Comparison of ENCODE assay signal across 32 cellular contexts in genomic region chr3:48236531-48236930, GRCh38. TPM values are rescaled to one million over a fixed set of nuclear protein-coding genes. Genes with fewer than 3 reads are reported as not detected.
DNase-seq lines count a peak whose midpoint lies in the region; ATAC-seq and TF ChIP-seq lines count a peak whose summit lies in the region.
"Had no signal": no experiment of that assay in that cellular context is flagged by ENCODE, and none has a peak within 500 bp of the region (broad histone marks: within the 10 kb centered on the region; RNA-seq: fewer than 3 reads in every experiment).

No MANE protein-coding gene starts in this region.

- H4K20me1 ChIP-seq in osteoblast (ENCODE audit: insufficient read depth, low read length) = no peaks in the 10 kb centered on the region

- DNase-seq in NCI-H82 (lab: John Stamatoyannopoulos, UW) = peak; percentile 22
- no peak for DNase-seq in NCI-H82 treated with DMSO at 0.1 percent for 48 hours (lab: John Stamatoyannopoulos, UW; ENCODE audit: unreplicated experiment)
- DNase-seq in adrenal gland = peak in 6 of 7 donors; percentile 34 to 74 (median 54)
- DNase-seq in osteoblast (ENCODE audit: insufficient read length, low spot score, missing footprints) = peak; percentile 63
- peak; percentile 10 for DNase-seq in upper lobe of right lung
- no peak for DNase-seq in T1000 (lab: John Stamatoyannopoulos, UW)
- DNase-seq: 8988T; activated CD4-positive, alpha-beta T cell treated with anti-CD3 and anti-CD28 coated beads, Interleukin-2, amount 10 ng/mL, durations not matched to agents 24 days and 14 days; activated gamma-delta T cell treated with Interleukin-2 at 50 U/mL for 16 hours; central memory CD4-positive, alpha-beta T cell; DND-41; HCEC 1CT; kidney; left ventricle myocardium superior; MM.1S; NCI-H2081; NCI-H2227 treated with DMSO at 0.1 percent for 48 hours; RPMI8226; stimulated activated CD4-positive, alpha-beta T cell treated with anti-CD3 and anti-CD28 coated beads, Interleukin-4, amount 100 ng/mL, for 24 hours; T-helper 9 cell had no signal

- no peaks in the 10 kb centered on the region for H3K79me2 ChIP-seq in osteoblast (ENCODE audit: insufficient read depth, low read length)

- intact Hi-C loops in adrenal gland (cut with DNase I) = no loop called here
- intact Hi-C loops in upper lobe of right lung (cut with DNase I) = no loop called here

- H2AFZ ChIP-seq in osteoblast (ENCODE audit: low read length) = no peak overlapping the region

- ATAC-seq in upper lobe of right lung (peak; percentile 18), HG03342 (IDR thresholded peaks at IDR 0.05; ENCODE audit: unreplicated experiment) (no peak), HG02759 (IDR thresholded peaks at IDR 0.05; ENCODE audit: unreplicated experiment) (no peak)
- ATAC-seq: esophagus mucosa, heart left ventricle, left ventricle myocardium superior had no signal

- H3K9me3 ChIP-seq in adrenal gland (replicated peaks in 1 of 3) (no peaks in the 10 kb centered on the region), osteoblast (ENCODE audit: low read depth, low read length) (no peaks in the 10 kb centered on the region), upper lobe of right lung (no peaks in the 10 kb centered on the region)
- H3K9me3 ChIP-seq: heart left ventricle, neutrophil, SJCRH30 had no signal

- TF ChIP-seq CTCF in adrenal gland (IDR thresholded peaks at IDR 0.05) (no peak), osteoblast (IDR thresholded peaks at IDR 0.05; ENCODE audit: extremely low read depth, low read depth, low read length) (no peak), upper lobe of right lung (IDR thresholded peaks at IDR 0.05) (no peak)

- peaks cover 15 to 28% of the 10 kb centered on the region in 2 donors for H3K4me1 ChIP-seq in adrenal gland (replicated peaks in 1 of 2)
- H3K4me1 ChIP-seq in osteoblast (ENCODE audit: insufficient read depth, low read length) = peaks cover 5% of the 10 kb centered on the region
- peaks cover 5% of the 10 kb centered on the region for H3K4me1 ChIP-seq in upper lobe of right lung

- TF ChIP-seq POLR2A in adrenal gland (IDR thresholded peaks at IDR 0.05) = no peak

- H3K27ac ChIP-seq in adrenal gland (peak overlapping the region; percentile 42 to 64 (median 61)), osteoblast (ENCODE audit: low read depth, low read length) (no peak overlapping the region), upper lobe of right lung (no peak overlapping the region)
- H3K27ac ChIP-seq: heart left ventricle, SJCRH30 had no signal

- no peak overlapping the region for H3K4me2 ChIP-seq in osteoblast (ENCODE audit: insufficient read depth, low read length)

- WGBS in adrenal gland, 4 donors = 33 to 58% (median 45%) methylated on average over 1 of the region's 1 CpG

- H3K36me3 ChIP-seq in adrenal gland (replicated peaks in 1 of 2) (no peaks in the 10 kb centered on the region), osteoblast (ENCODE audit: insufficient read depth, low read length) (no peaks in the 10 kb centered on the region), upper lobe of right lung (no peaks in the 10 kb centered on the region)
- H3K36me3 ChIP-seq: heart left ventricle, neutrophil, SJCRH30 had no signal

- H3K27me3 ChIP-seq in adrenal gland = no peaks in the 10 kb centered on the region
- H3K27me3 ChIP-seq in osteoblast (ENCODE audit: insufficient read depth, low read length) = peaks cover 6% of the 10 kb centered on the region
- H3K27me3 ChIP-seq in upper lobe of right lung = no peaks in the 10 kb centered on the region
- H3K27me3 ChIP-seq: heart left ventricle, neutrophil, SJCRH30 had no signal

- H3K4me3 ChIP-seq in adrenal gland = no peak overlapping the region
- H3K4me3 ChIP-seq in osteoblast (ENCODE audit: insufficient read depth, low read length) = no peak overlapping the region
- H3K4me3 ChIP-seq in upper lobe of right lung = no peak overlapping the region
- H3K4me3 ChIP-seq: heart left ventricle, SJCRH30 had no signal

RNA-seq across cellular contexts. Expression of gene ZNF589, which starts 4.4 kb away (rescaled TPM):
- total RNA-seq in adrenal gland (10 to 100 TPM in 7 of 8 donors, 1 to 10 TPM in 1; 8.7 to 30.9 (median 12.6) TPM), osteoblast (4.7 and 5.0 TPM in 2 replicates), upper lobe of right lung (14.6 TPM)
- polyA plus RNA-seq in adrenal gland = 10 to 100 TPM in 2 of 3 donors, 1 to 10 TPM in 1; 4.1 to 22.5 (median 11.6) TPM

RNA-seq across cellular contexts. Expression of gene CAMP, which starts 13.2 kb away (rescaled TPM):
- total RNA-seq in adrenal gland (not detected), osteoblast (not detected in 2 replicates), upper lobe of right lung (not detected)
- polyA plus RNA-seq in adrenal gland = under 1 TPM in 2 of 3 donors, not detected in 1; 0.17 to 0.56 TPM
- total RNA-seq: activated CD4-positive, alpha-beta T cell treated with anti-CD3 and anti-CD28 coated beads, Interleukin-2, amount 10 ng/mL, durations not matched to agents 24 days and 14 days; activated CD8-positive, alpha-beta memory T cell treated with anti-CD3 and anti-CD28 coated beads for 36 hours; dermis microvascular lymphatic vessel endothelial cell; esophagus mucosa; fibroblast of villous mesenchyme; HT1080; kidney; left ventricle myocardium superior; mesothelial cell of epicardium; progenitor cell of endocrine pancreas had no signal

RNA-seq across cellular contexts. Expression of gene CDC25A, which starts 48.3 kb away (rescaled TPM):
- total RNA-seq in adrenal gland = 1 to 10 TPM; 1.0 to 2.2 (median 1.3) TPM
- 1 to 10 TPM in 1 of 3 donors, under 1 TPM in 2; 0.57 to 3.0 (median 0.64) TPM for polyA plus RNA-seq in adrenal gland
- 0.88 and 1.1 TPM in 2 replicates for total RNA-seq in osteoblast
- total RNA-seq in upper lobe of right lung = 0.90 TPM

Comparison
In these comparisons a context has a peak if more than half of its experiments do, and no peak if none do; other contexts are left out.
1. DNase-seq: peak in NCI-H82 (single experiment), adrenal gland (6 of 7), osteoblast (single experiment) and upper lobe of right lung (single experiment); none in NCI-H82 treated with DMSO at 0.1 percent for 48 hours (single experiment) and T1000 (single experiment).
2. H3K27ac ChIP-seq: peak in adrenal gland (5 of 5); none in osteoblast (single experiment) and upper lobe of right lung (single experiment).